Comparison of ENCODE assay signal across 30 cellular contexts in the genomic region with DNA sequence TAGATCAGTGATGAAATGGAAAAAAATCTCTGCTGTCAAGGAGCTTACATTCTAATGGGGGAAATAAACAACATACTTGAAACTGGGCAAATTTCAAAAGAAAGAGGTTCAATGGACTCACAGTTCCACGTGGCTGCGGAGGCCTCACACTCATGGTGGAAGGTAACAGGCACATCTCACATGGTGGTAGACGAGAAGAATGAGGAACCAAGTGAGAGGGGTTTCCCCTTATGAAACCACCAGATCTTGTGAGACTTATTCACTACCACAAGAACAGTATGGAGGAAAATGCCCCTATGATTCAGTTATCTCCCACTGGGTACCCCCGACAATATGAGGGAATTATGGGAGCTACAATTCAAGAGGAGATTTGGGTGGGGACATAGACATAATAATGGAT.
DNase-seq lines count a peak whose midpoint lies in the region; ATAC-seq and TF ChIP-seq lines count a peak whose summit lies in the region.
"Had no signal": no experiment of that assay in that cellular context is flagged by ENCODE, and none has a peak within 500 bp of the region (broad histone marks: within the 10 kb centered on the region; RNA-seq: fewer than 3 reads in every experiment).

No MANE protein-coding gene starts in this region.

- TF ChIP-seq CTCF in coronary artery (IDR thresholded peaks at IDR 0.05) = no peak

- ATAC-seq in HG02798 (IDR thresholded peaks at IDR 0.05; ENCODE audit: poor library complexity, unreplicated experiment) = peak; percentile 67
- ATAC-seq in HG03565 (IDR thresholded peaks at IDR 0.05; ENCODE audit: unreplicated experiment) = peak; percentile 63
- ATAC-seq: gastroesophageal sphincter, GM23338, T-cell had no signal

- no peak overlapping the region for H3K27ac ChIP-seq in coronary artery
- H3K27ac ChIP-seq: 22Rv1, C4-2B, gastroesophageal sphincter, upper lobe of left lung, WERI-Rb-1 had no signal

- DNase-seq in NOMO-1 treated with DMSO at 0.1 percent for 48 hours (lab: John Stamatoyannopoulos, UW; ENCODE audit: unreplicated experiment) = peak; percentile 1
- DNase-seq in NOMO-1 (lab: John Stamatoyannopoulos, UW; ENCODE audit: unreplicated experiment in 2 of 2) = no peak
- DNase-seq in DMS79 treated with DMSO at 0.1 percent for 48 hours (lab: John Stamatoyannopoulos, UW) = no peak
- no peak for DNase-seq in OCI-M2 (lab: John Stamatoyannopoulos, UW; ENCODE audit: unreplicated experiment)
- DNase-seq in NCI-H1436 (lab: John Stamatoyannopoulos, UW) = no peak
- no peak for DNase-seq in coronary artery (ENCODE audit: low spot score)
- DNase-seq: activated CD4-positive, alpha-beta T cell treated with anti-CD3 and anti-CD28 coated beads for 4 hours; activated effector memory CD4-positive, alpha-beta T cell treated with Interleukin-2 at 50 U/mL for 16 hours; activated naive CD8-positive, alpha-beta T cell treated with anti-CD3 and anti-CD28 coated beads for 36 hours; aorta; Caco-2; DMS53; effector CD4-positive, alpha-beta T cell; HFFc6; hypothalamus; NCI-H1092; NCI-H187; NCI-H446 treated with DMSO at 0.1 percent for 48 hours; NCI-H82; stimulated activated CD4-positive, alpha-beta T cell treated with anti-CD3 and anti-CD28 coated beads, Interleukin-15, amount 100 ng/mL, for 24 hours; stimulated activated CD4-positive, alpha-beta T cell treated with anti-CD3 and anti-CD28 coated beads, Interleukin-4, amount 100 ng/mL, for 4 hours; T-cell; upper lobe of left lung; WERI-Rb-1 had no signal

- no peak overlapping the region for H3K4me3 ChIP-seq in coronary artery
- H3K4me3 ChIP-seq: gastroesophageal sphincter, GM23338, upper lobe of left lung had no signal
